Comparison of ENCODE assay signal across 1 cellular context in the genomic region with DNA sequence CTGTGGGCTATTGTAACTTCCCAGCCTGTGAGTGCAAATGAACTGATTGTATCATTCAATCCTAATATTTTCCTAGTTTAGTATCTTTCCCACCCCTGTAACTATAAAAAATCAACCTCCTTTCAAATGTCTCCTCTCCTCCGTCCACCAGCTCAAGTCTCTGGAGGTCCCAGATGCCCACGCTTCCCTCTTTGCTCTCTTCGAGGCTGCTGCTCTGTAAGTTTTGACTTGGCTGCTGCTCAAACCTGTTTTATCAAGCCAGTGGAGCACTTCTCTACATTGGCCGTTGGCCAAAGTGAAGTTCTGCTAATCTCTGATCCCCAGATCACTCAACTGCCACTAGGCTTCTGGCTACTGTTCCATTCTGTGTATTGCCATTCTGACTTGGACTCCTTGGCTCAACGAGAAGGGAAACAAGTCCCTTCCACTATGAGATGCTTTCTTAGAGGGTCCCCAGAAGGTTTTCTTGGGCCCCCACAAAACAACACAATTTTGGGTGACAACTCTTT.
TF ChIP-seq lines count a peak whose summit lies in the region.

No MANE protein-coding gene starts in this region.

TF ChIP-seq in K562, 482 proteins besides CTCF, POLR2A, EP300 and RAD21 (continued from another document and continues in another):
- TF ChIP-seq EGR1 (conservative IDR thresholded peaks at IDR 0.05) = peak; percentile 62
- peak; percentile 63; the same call in 1 of the 2 replicates for TF ChIP-seq ADNP (tag; IDR thresholded peaks at IDR 0.05)
- TF ChIP-seq, protein P1, sequence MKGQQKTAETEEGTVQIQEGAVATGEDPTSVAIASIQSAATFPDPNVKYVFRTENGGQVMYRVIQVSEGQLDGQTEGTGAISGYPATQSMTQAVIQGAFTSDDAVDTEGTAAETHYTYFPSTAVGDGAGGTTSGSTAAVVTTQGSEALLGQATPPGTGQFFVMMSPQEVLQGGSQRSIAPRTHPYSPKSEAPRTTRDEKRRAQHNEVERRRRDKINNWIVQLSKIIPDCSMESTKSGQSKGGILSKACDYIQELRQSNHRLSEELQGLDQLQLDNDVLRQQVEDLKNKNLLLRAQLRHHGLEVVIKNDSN (CRISPR knock-in tag; IDR thresholded peaks at IDR 0.05) = no peak
- TF ChIP-seq FOXM1 (IDR thresholded peaks at IDR 0.05; ENCODE audit: low read depth) = peak; percentile 81
- no peak for TF ChIP-seq FOXM1 (CRISPR knock-in tag; IDR thresholded peaks at IDR 0.05; ENCODE audit: low read depth)
- TF ChIP-seq CBX3 (IDR thresholded peaks at IDR 0.05; ENCODE audit: borderline replicate concordance in 1 of 2, low read length in 2 of 2) = peak in 1 of 2 experiments; percentile 90; a peak in 1 of 3 replicates
- peak; percentile 38; the same call in 1 of the 2 replicates for TF ChIP-seq BACH1 (tag; IDR thresholded peaks at IDR 0.05)
- TF ChIP-seq, protein P2, sequence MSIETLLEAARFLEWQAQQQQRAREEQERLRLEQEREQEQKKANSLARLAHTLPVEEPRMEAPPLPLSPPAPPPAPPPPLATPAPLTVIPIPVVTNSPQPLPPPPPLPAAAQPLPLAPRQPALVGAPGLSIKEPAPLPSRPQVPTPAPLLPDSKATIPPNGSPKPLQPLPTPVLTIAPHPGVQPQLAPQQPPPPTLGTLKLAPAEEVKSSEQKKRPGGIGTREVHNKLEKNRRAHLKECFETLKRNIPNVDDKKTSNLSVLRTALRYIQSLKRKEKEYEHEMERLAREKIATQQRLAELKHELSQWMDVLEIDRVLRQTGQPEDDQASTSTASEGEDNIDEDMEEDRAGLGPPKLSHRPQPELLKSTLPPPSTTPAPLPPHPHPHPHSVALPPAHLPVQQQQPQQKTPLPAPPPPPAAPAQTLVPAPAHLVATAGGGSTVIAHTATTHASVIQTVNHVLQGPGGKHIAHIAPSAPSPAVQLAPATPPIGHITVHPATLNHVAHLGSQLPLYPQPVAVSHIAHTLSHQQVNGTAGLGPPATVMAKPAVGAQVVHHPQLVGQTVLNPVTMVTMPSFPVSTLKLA (conservative IDR thresholded peaks at IDR 0.05) = peak in 1 of 2 experiments; percentile 55; a peak in 2 of 4 replicates
- TF ChIP-seq ZNF311 (CRISPR knock-in tag; IDR thresholded peaks at IDR 0.05) = no peak
- no peak for TF ChIP-seq SREBF2 (CRISPR knock-in tag; IDR thresholded peaks at IDR 0.05)
- peak; percentile 85 for TF ChIP-seq MBD2 (IDR thresholded peaks at IDR 0.05; ENCODE audit: borderline replicate concordance, low read depth)
- no peak for TF ChIP-seq ZNF134 (CRISPR knock-in tag; conservative IDR thresholded peaks at IDR 0.05)
- TF ChIP-seq PML (IDR thresholded peaks at IDR 0.05; ENCODE audit: low read length) = peak; percentile 93
- peak; percentile 93 for TF ChIP-seq NCOR1 (IDR thresholded peaks at IDR 0.05)
- TF ChIP-seq, protein P3, sequence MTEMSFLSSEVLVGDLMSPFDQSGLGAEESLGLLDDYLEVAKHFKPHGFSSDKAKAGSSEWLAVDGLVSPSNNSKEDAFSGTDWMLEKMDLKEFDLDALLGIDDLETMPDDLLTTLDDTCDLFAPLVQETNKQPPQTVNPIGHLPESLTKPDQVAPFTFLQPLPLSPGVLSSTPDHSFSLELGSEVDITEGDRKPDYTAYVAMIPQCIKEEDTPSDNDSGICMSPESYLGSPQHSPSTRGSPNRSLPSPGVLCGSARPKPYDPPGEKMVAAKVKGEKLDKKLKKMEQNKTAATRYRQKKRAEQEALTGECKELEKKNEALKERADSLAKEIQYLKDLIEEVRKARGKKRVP (CRISPR knock-in tag; IDR thresholded peaks at IDR 0.05) = peak; percentile 10; the same call in 1 of the 2 replicates
- peak; percentile 91; the same call in 1 of the 2 replicates for TF ChIP-seq NCOA1 (IDR thresholded peaks at IDR 0.05; ENCODE audit: low read depth)
- no peak for TF ChIP-seq E4F1 (CRISPR knock-in tag; IDR thresholded peaks at IDR 0.05; ENCODE audit: borderline replicate concordance)
- TF ChIP-seq AFF1 (IDR thresholded peaks at IDR 0.05; ENCODE audit: low read depth in 1 of 2, partially characterized antibody in 2 of 2) = peak; percentile 47 to 53
- no peak for TF ChIP-seq CCAR2 (IDR thresholded peaks at IDR 0.05; ENCODE audit: low read depth, low read length)
- TF ChIP-seq TAF9B (IDR thresholded peaks at IDR 0.05; ENCODE audit: partially characterized antibody) = peak; percentile 67
- TF ChIP-seq MYBL2 (IDR thresholded peaks at IDR 0.05; ENCODE audit: low read depth) = peak; percentile 39; the same call in 1 of the 2 replicates
- TF ChIP-seq MYBL2 (CRISPR knock-in tag; IDR thresholded peaks at IDR 0.05; ENCODE audit: borderline replicate concordance) = no peak
- 0 out of 2 replicates have a peak, but pooled peaks have one; percentile 24 for TF ChIP-seq ETS1 (conservative IDR thresholded peaks at IDR 0.05; ENCODE audit: control insufficient read depth, low read depth, low read length)
- TF ChIP-seq, protein P4, sequence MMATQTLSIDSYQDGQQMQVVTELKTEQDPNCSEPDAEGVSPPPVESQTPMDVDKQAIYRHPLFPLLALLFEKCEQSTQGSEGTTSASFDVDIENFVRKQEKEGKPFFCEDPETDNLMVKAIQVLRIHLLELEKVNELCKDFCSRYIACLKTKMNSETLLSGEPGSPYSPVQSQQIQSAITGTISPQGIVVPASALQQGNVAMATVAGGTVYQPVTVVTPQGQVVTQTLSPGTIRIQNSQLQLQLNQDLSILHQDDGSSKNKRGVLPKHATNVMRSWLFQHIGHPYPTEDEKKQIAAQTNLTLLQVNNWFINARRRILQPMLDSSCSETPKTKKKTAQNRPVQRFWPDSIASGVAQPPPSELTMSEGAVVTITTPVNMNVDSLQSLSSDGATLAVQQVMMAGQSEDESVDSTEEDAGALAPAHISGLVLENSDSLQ (IDR thresholded peaks at IDR 0.05) = peak; percentile 86
- no peak for TF ChIP-seq THRB (CRISPR knock-in tag; conservative IDR thresholded peaks at IDR 0.05)
- TF ChIP-seq TEAD4 (IDR thresholded peaks at IDR 0.05; ENCODE audit: low read length) = peak; percentile 96
- TF ChIP-seq TEAD4 (CRISPR knock-in tag; IDR thresholded peaks at IDR 0.05; ENCODE audit: borderline replicate concordance) = no peak
- TF ChIP-seq TAF7 (tag; IDR thresholded peaks at IDR 0.05) = no peak; the same call in 1 of the 2 replicates
- TF ChIP-seq ZMIZ1 (IDR thresholded peaks at IDR 0.05; ENCODE audit: low read depth in 2 of 2, low read length in 2 of 2) = peak in 1 of 2 experiments; percentile 75; a peak in 2 of 4 replicates
- peak; percentile 56 for TF ChIP-seq ATF7 (IDR thresholded peaks at IDR 0.05)
- 0 out of 2 replicates have a peak, but pooled peaks have one; percentile 26 for TF ChIP-seq NCOA6 (IDR thresholded peaks at IDR 0.05)
- TF ChIP-seq GATA2 (CRISPR knock-in tag; IDR thresholded peaks at IDR 0.05) = peak; percentile 95
- peak; percentile 65; the same call in 1 of the 2 replicates for TF ChIP-seq ZBTB2 (IDR thresholded peaks at IDR 0.05)
- 0 out of 2 replicates have a peak, but pooled peaks have one; percentile 44 for TF ChIP-seq ZEB2 (IDR thresholded peaks at IDR 0.05)
- peak; percentile 95 for TF ChIP-seq TCF3 (CRISPR knock-in tag; IDR thresholded peaks at IDR 0.05)
- peak; percentile 78 for TF ChIP-seq HDAC3 (IDR thresholded peaks at IDR 0.05; ENCODE audit: borderline replicate concordance, partially characterized antibody)
- TF ChIP-seq RBM25 (IDR thresholded peaks at IDR 0.05; ENCODE audit: low read depth, low read length, severe bottlenecking) = no peak
- peak; percentile 79; the same call in 1 of the 2 replicates for TF ChIP-seq JUND (IDR thresholded peaks at IDR 0.05; ENCODE audit: borderline replicate concordance, low read depth, low read length)
- peak; percentile 73; the same call in 1 of the 3 replicates for TF ChIP-seq JUND (tag; IDR thresholded peaks at IDR 0.05; ENCODE audit: borderline replicate concordance, low read depth, low read length)
- TF ChIP-seq NFRKB (IDR thresholded peaks at IDR 0.05; ENCODE audit: low read depth) = no peak
- no peak for TF ChIP-seq TFAM (CRISPR knock-in tag; conservative IDR thresholded peaks at IDR 0.05)
